In the genomic region with DNA sequence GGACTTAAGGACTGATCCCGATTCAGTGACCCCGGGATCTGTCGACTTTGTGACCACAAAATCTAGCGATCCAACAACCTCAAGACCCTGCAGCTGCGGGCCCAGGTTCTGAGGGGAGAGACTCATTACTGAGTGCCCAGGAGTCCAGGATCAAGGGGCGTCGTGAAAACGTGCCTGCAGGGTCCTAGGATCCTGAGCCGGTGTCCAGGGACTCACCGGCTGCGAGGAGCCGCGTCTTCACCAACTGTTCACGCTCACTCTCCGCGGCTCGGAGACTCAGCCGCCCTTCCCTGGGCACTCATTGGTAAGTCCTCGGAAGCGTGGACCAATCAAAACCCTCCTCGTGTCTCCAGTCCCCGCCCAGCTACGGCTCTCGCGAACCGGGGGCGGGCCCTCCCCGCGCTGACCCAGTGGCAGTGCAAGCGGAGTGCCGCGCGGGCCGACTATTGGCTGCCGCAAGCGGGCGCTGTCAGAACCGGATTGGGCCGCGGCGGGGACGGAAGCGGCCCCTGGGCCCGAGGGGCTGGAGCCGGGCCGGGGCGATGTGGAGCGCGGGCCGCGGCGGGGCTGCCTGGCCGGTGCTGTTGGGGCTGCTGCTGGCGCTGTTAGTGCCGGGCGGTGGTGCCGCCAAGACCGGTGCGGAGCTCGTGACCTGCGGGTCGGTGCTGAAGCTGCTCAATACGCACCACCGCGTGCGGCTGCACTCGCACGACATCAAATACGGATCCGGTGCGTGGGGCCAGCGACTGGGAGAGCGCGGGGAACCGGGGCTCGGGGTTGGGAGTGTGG, we compare ENCODE assay signal across 8 cellular contexts. TPM values are rescaled to one million over a fixed set of nuclear protein-coding genes. Genes with fewer than 3 reads are reported as not detected.
DNase-seq lines count a peak whose midpoint lies in the region; ATAC-seq and TF ChIP-seq lines count a peak whose summit lies in the region.

A gene with protein sequence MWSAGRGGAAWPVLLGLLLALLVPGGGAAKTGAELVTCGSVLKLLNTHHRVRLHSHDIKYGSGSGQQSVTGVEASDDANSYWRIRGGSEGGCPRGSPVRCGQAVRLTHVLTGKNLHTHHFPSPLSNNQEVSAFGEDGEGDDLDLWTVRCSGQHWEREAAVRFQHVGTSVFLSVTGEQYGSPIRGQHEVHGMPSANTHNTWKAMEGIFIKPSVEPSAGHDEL (plus strand): TSS at position 508 of the 789 bp plus-strand sequence. CDS start 35 bp downstream, at position 543.

- ATAC-seq in GM21528 (IDR thresholded peaks at IDR 0.05; ENCODE audit: low FRiP score, unreplicated experiment), result peak; percentile 79
- peak; percentile 98 for ATAC-seq in IMR-90 (ENCODE audit: low read depth)

- POLR2A ChIA-PET in IMR-90 (lab: Charles Lee; ENCODE audit: unreplicated experiment), result interaction anchor here (0.5 to 0.8 kb wide), 2 partner anchors 9 to 605 kb away, joined by 3 to 4 read pairs; no protein-coding TSS in a partner anchor

- H3K23ac ChIP-seq in IMR-90 (ENCODE audit: low read depth, low read length), result peak within 1 kb of the TSS; percentile 46; the same call in 1 of the 2 replicates

- TF ChIP-seq CTCF in IMR-90 (conservative IDR thresholded peaks at IDR 0.05; ENCODE audit: low read depth, low read length), result no peak
- no peak for TF ChIP-seq CTCF in OCI-LY3 (IDR thresholded peaks at IDR 0.05; ENCODE audit: low read depth, low read length)
- no peak for TF ChIP-seq CTCF in endothelial cell (IDR thresholded peaks at IDR 0.05; ENCODE audit: unreplicated experiment)
- peak; percentile 39 for TF ChIP-seq CTCF in mesothelial cell of epicardium (IDR thresholded peaks at IDR 0.05; ENCODE audit: unreplicated experiment)

- H3K36me3 ChIP-seq in IMR-90 (ENCODE audit: control insufficient read depth, insufficient read depth, low read length), result peaks cover 5% of the 10 kb centered on the region
- H3K36me3 ChIP-seq in OCI-LY3 (replicated peaks; ENCODE audit: low read depth, low read length), result peaks cover 9% of the 10 kb centered on the region

- no peak within 1 kb of the TSS for H3K18ac ChIP-seq in IMR-90 (ENCODE audit: low read depth, low read length)

- no peak within 1 kb of the TSS for H4K91ac ChIP-seq in IMR-90 (ENCODE audit: insufficient read depth, low read depth, low read length)

- H3K79me2 ChIP-seq in OCI-LY3 (ENCODE audit: low read length), result peaks cover 18% of the 10 kb centered on the region

- H3K27me3 ChIP-seq in IMR-90 (ENCODE audit: control insufficient read depth, insufficient read depth, low read length) (no peaks in the 10 kb centered on the region), OCI-LY3 (ENCODE audit: low read depth, low read length) (no peaks in the 10 kb centered on the region; the same call in 1 of the 2 replicates)

- in situ Hi-C loops in IMR-90 (cut with MboI; ENCODE audit: low sequenced_read_pairs), result no loop called here

- H3K9me3 Mint-ChIP-seq in endothelial cell (ENCODE audit: unreplicated experiment), result no peaks in the 10 kb centered on the region
- H3K9me3 Mint-ChIP-seq in mesothelial cell of epicardium, result no peaks in the 10 kb centered on the region

- H3K56ac ChIP-seq in IMR-90 (ENCODE audit: extremely low read depth, insufficient read depth, low read length), result peak within 1 kb of the TSS; percentile 5; the same call in 1 of the 2 replicates

- H2AK9ac ChIP-seq in IMR-90 (replicated peaks; ENCODE audit: low read depth, low read length, poor library complexity), result peak within 1 kb of the TSS; percentile 73

- peak within 1 kb of the TSS; percentile 86 for H3K14ac ChIP-seq in IMR-90 (replicated peaks; ENCODE audit: low read depth, low read length)

- H2AFZ ChIP-seq in IMR-90 (replicated peaks; ENCODE audit: low read length, poor library complexity) (peak within 1 kb of the TSS; percentile 98), OCI-LY3 (ENCODE audit: low read depth, low read length) (peak within 1 kb of the TSS; percentile 82)

- peak within 1 kb of the TSS; percentile 67 for H2AK5ac ChIP-seq in IMR-90 (ENCODE audit: low read depth, low read length)

- dilution Hi-C loops in IMR-90 (cut with HindIII; ENCODE audit: low sequenced_read_pairs, unreplicated experiment), result no loop called here

- H3K4me1 ChIP-seq in IMR-90 (ENCODE audit: control insufficient read depth, insufficient read depth, low read length), result peaks cover 1% of the 10 kb centered on the region; the same call in 1 of the 2 replicates
- peaks cover 26% of the 10 kb centered on the region for H3K4me1 ChIP-seq in OCI-LY3 (ENCODE audit: low read length)

- peak within 1 kb of the TSS; percentile 61 for H3K27ac Mint-ChIP-seq in endothelial cell (ENCODE audit: unreplicated experiment)
- H3K27ac Mint-ChIP-seq in mesothelial cell of epicardium, result peak within 1 kb of the TSS; percentile 88

- H3K79me1 ChIP-seq in IMR-90 (ENCODE audit: low read depth in 1 of 2, low read length in 2 of 2), result peaks cover 6 to 24% of the 10 kb centered on the region in 2 experiments; a peak in 3 of 4 replicates

- H2BK5ac ChIP-seq in IMR-90 (ENCODE audit: low read depth, low read length, poor library complexity, severe bottlenecking), result no peak within 1 kb of the TSS

- 0% methylated on average over 50 of the region's 76 CpGs; no CpG with 5 or more reads in 1 of the 2 experiments for whole genome bisulfite sequencing in IMR-90 (ENCODE audit: extremely low coverage in 2 of 2, insufficient read length in 1 of 2), 2 experiments

- H3K9ac ChIP-seq in IMR-90 (ENCODE audit: low read depth, low read length) (peak within 1 kb of the TSS; percentile 73), OCI-LY3 (ENCODE audit: low read length) (peak within 1 kb of the TSS; percentile 85)

- peak within 1 kb of the TSS; percentile 94 for H3K4me2 ChIP-seq in IMR-90 (ENCODE audit: low read depth, low read length)
- peak within 1 kb of the TSS; percentile 96 for H3K4me2 ChIP-seq in OCI-LY3 (ENCODE audit: low read length)

- CTCF ChIA-PET in IMR-90 (lab: Yijun Ruan, JAX), result interaction anchor here (0.6 to 3.1 kb wide), 3 partner anchors 12 to 351 kb away, joined by 3 to 28 read pairs (median 3); a partner anchor contains a TSS

- H3K9me3 ChIP-seq in IMR-90 (ENCODE audit: control insufficient read depth, insufficient read depth, low read length) (no peaks in the 10 kb centered on the region), OCI-LY3 (ENCODE audit: insufficient read depth, low read length) (no peaks in the 10 kb centered on the region)

- H2BK15ac ChIP-seq in IMR-90 (ENCODE audit: low read depth, low read length), result no peak within 1 kb of the TSS

- H3K27ac ChIP-seq in IMR-90 (ENCODE audit: insufficient read depth, low read length), result peak within 1 kb of the TSS; percentile 53; the same call in 1 of the 2 replicates
- H3K27ac ChIP-seq in OCI-LY3 (ENCODE audit: low read length), result peak within 1 kb of the TSS; percentile 25

- H3K4ac ChIP-seq in IMR-90 (ENCODE audit: low read depth, low read length), result peak within 1 kb of the TSS; percentile 75

- peak within 1 kb of the TSS; percentile 71 to 81; a peak in 2 of 4 replicates for H4K8ac ChIP-seq in IMR-90 (ENCODE audit: low read depth in 2 of 2, low read length in 2 of 2)

- peaks cover 5% of the 10 kb centered on the region for H3K9me1 ChIP-seq in IMR-90 (ENCODE audit: insufficient read depth, low read length)

- H3K4me1 Mint-ChIP-seq in endothelial cell (ENCODE audit: unreplicated experiment) (peaks cover 22% of the 10 kb centered on the region), mesothelial cell of epicardium (peaks cover 19% of the 10 kb centered on the region)

- TF ChIP-seq RAD21 in IMR-90 (IDR thresholded peaks at IDR 0.05; ENCODE audit: low read length), result no peak

- TF ChIP-seq POLR2A in IMR-90 (IDR thresholded peaks at IDR 0.05; ENCODE audit: low read depth, low read length), result peak; percentile 81

- no peak within 1 kb of the TSS for H2BK20ac ChIP-seq in IMR-90 (ENCODE audit: low read depth, low read length)

- H3K27me3 Mint-ChIP-seq in endothelial cell (ENCODE audit: unreplicated experiment) (peaks cover 12% of the 10 kb centered on the region), mesothelial cell of epicardium (ENCODE audit: low read depth) (peaks cover 6% of the 10 kb centered on the region)

- peak within 1 kb of the TSS; percentile 87 for H3K4me3 ChIP-seq in IMR-90 (ENCODE audit: insufficient read depth, low read depth, low read length)
- H3K4me3 ChIP-seq in OCI-LY3 (ENCODE audit: low read length), result peak within 1 kb of the TSS; percentile 89

- TSS peak; percentile 56 for BruUV-seq in IMR-90 (replicated peaks; lab: Mats Ljungman, UMichigan)

- intact Hi-C loops in IMR-90 (cut with micrococcal nuclease), result loop anchor here (1.0 kb wide), 1 partner anchor 12 kb away; a partner anchor contains a TSS

- H3K36me3 Mint-ChIP-seq in endothelial cell (ENCODE audit: low read depth, unreplicated experiment) (peaks cover 10% of the 10 kb centered on the region), mesothelial cell of epicardium (peaks cover 11% of the 10 kb centered on the region)

- no peak within 1 kb of the TSS for H4K5ac ChIP-seq in IMR-90 (ENCODE audit: low read depth, low read length)

- peak within 1 kb of the TSS; percentile 89 for H3K4me3 Mint-ChIP-seq in endothelial cell (ENCODE audit: unreplicated experiment)
- peak within 1 kb of the TSS; percentile 78 for H3K4me3 Mint-ChIP-seq in mesothelial cell of epicardium

- H4K20me1 ChIP-seq in IMR-90 (ENCODE audit: insufficient read depth, low read length) (peaks cover 14% of the 10 kb centered on the region), OCI-LY3 (ENCODE audit: insufficient read depth, low read length) (peaks cover 10% of the 10 kb centered on the region)

- no peak within 1 kb of the TSS for H2BK120ac ChIP-seq in IMR-90 (ENCODE audit: low read depth, low read length)

- peak; percentile 93 for DNase-seq in DMS 273 treated with DMSO at 0.1 percent for 48 hours (lab: John Stamatoyannopoulos, UW)
- peak; percentile 99 for DNase-seq in IMR-90
- peak; percentile 97 for DNase-seq in activated CD8-positive, alpha-beta memory T cell treated with anti-CD3 and anti-CD28 coated beads, Interleukin-2, amount 50 U/mL, for 4 hours
- DNase-seq in endothelial cell (ENCODE audit: low spot score), result peak; percentile 98
- DNase-seq in mesothelial cell of epicardium (ENCODE audit: low spot score in 2 of 2, unreplicated experiment in 2 of 2), result peak; percentile 93 to 96
- DNase-seq in stimulated activated CD8-positive, alpha-beta memory T cell treated with anti-CD3 and anti-CD28 coated beads, Interleukin-15, amount 100 ng/mL, for 4 hours (ENCODE audit: low read depth in 2 of 2), result peak; percentile 96 to 97

RNA-seq across cellular contexts. Expression of the gene that starts here (rescaled TPM):
- total RNA-seq in IMR-90 (2012; rRNA removed) (18.8 and 25.0 TPM in 2 replicates), endothelial cell (ENCODE audit: unreplicated experiment) (32.4 TPM), mesothelial cell of epicardium (19.6 to 22.1 TPM (median 20.2 TPM) in 3 replicates)
- polyA plus RNA-seq in IMR-90 (2012; rRNA removed), result 51.1 and 72.6 TPM in 2 replicates
- 93.6 and 121 TPM in 2 replicates for polyA plus RNA-seq in IMR-90 (2012; cell fraction: cytosol; rRNA removed)
- polyA plus RNA-seq in IMR-90 (2012; cell fraction: nucleus; rRNA removed; ENCODE audit: low replicate concordance), result 11.1 and 41.3 TPM in 2 replicates

Comparison
In these comparisons a context has a peak if more than half of its experiments do, and no peak if none do; other contexts are left out.
1. Peak in every context shown above with its lines: DNase-seq, ATAC-seq, H3K4me3 ChIP-seq and H3K27ac ChIP-seq.